Comparison of ENCODE assay signal across 21 cellular contexts in genomic region chrX:130094712-130095111, GRCh38. TPM values are rescaled to one million over a fixed set of nuclear protein-coding genes. Genes with fewer than 3 reads are reported as not detected.
DNase-seq lines count a peak whose midpoint lies in the region; ATAC-seq, FAIRE-seq and TF ChIP-seq lines count a peak whose summit lies in the region.
"Had no signal": no experiment of that assay in that cellular context is flagged by ENCODE, and none has a peak within 500 bp of the region (broad histone marks: within the 10 kb centered on the region; RNA-seq: fewer than 3 reads in every experiment).

No MANE protein-coding gene starts in this region.

- no peaks in the 10 kb centered on the region for H3K9me3 ChIP-seq in CD4-positive, CD25-positive, alpha-beta regulatory T cell (ENCODE audit: control insufficient read depth in 2 of 2, low read length in 2 of 2)
- no peaks in the 10 kb centered on the region for H3K9me3 ChIP-seq in OCI-LY1 (ENCODE audit: low read length)
- H3K9me3 ChIP-seq: body of pancreas, SJSA1 had no signal

- H3K9me2 ChIP-seq in OCI-LY1 (ENCODE audit: low read depth, low read length): no peaks in the 10 kb centered on the region

- no peaks in the 10 kb centered on the region for H3K36me3 ChIP-seq in CD4-positive, CD25-positive, alpha-beta regulatory T cell (ENCODE audit: control insufficient read depth, insufficient read depth, low read length)
- H3K36me3 ChIP-seq in OCI-LY1 (ENCODE audit: insufficient read depth, low read length): no peaks in the 10 kb centered on the region
- H3K36me3 ChIP-seq: SJSA1 had no signal

- POLR2A ChIA-PET in naive thymus-derived CD8-positive, alpha-beta T cell (lab: Charles Lee): interaction anchor here (0.7 to 4.7 kb wide), 7 partner anchors 9 to 71 kb away, joined by 3 to 33 read pairs (median 4); partner anchors contain the start of genes AIFM1 and ELF4

- no peak for ATAC-seq in CD4-positive, CD25-positive, alpha-beta regulatory T cell (ENCODE audit: low read depth in 2 of 2)
- no peak for ATAC-seq in naive thymus-derived CD8-positive, alpha-beta T cell
- no peak for ATAC-seq in HG02870 (IDR thresholded peaks at IDR 0.05; ENCODE audit: unreplicated experiment)
- ATAC-seq: activated naive CD4-positive, alpha-beta T cell treated with anti-CD3 and anti-CD28 coated beads, Interleukin-2, amount 50 U/mL, for 72 hours; body of pancreas; HepG2 had no signal

- H3K27ac Mint-ChIP-seq in CD4-positive, CD25-positive, alpha-beta regulatory T cell: peak overlapping the region in 2 of 3 donors; percentile 75 to 78
- peak overlapping the region in 9 of 10 donors; percentile 31 to 92 (median 78) for H3K27ac Mint-ChIP-seq in naive thymus-derived CD8-positive, alpha-beta T cell
- H3K27ac Mint-ChIP-seq: activated naive CD4-positive, alpha-beta T cell treated with anti-CD3 and anti-CD28 coated beads, Interleukin-2, amount 50 U/mL, for 72 hours; progenitor cell of endocrine pancreas had no signal

- H3K4me1 Mint-ChIP-seq in CD4-positive, CD25-positive, alpha-beta regulatory T cell: peaks cover 4 to 85% (median 34%) of the 10 kb centered on the region in 4 donors
- H3K4me1 Mint-ChIP-seq in naive thymus-derived CD8-positive, alpha-beta T cell: peaks cover 18 to 84% (median 62%) of the 10 kb centered on the region in 4 donors

- H3K79me2 ChIP-seq in OCI-LY1 (ENCODE audit: insufficient read depth, low read length): peaks cover 4% of the 10 kb centered on the region; the same call in 1 of the 2 replicates

- peaks cover 3% of the 10 kb centered on the region for H3K36me3 Mint-ChIP-seq in CD4-positive, CD25-positive, alpha-beta regulatory T cell
- no peaks in the 10 kb centered on the region for H3K36me3 Mint-ChIP-seq in naive thymus-derived CD8-positive, alpha-beta T cell
- H3K36me3 Mint-ChIP-seq: activated naive CD4-positive, alpha-beta T cell treated with anti-CD3 and anti-CD28 coated beads, Interleukin-2, amount 50 U/mL, for 72 hours had no signal

- peak overlapping the region; percentile 51 for H3K27ac ChIP-seq in CD4-positive, CD25-positive, alpha-beta regulatory T cell (ENCODE audit: insufficient read depth, low read length, poor library complexity, severe bottlenecking)
- H3K27ac ChIP-seq in OCI-LY1 (ENCODE audit: low read depth, low read length, poor library complexity, severe bottlenecking): peak overlapping the region; percentile 7
- H3K27ac ChIP-seq: body of pancreas, SJSA1 had no signal

- H3K27me3 Mint-ChIP-seq in CD4-positive, CD25-positive, alpha-beta regulatory T cell: no peaks in the 10 kb centered on the region
- no peaks in the 10 kb centered on the region for H3K27me3 Mint-ChIP-seq in naive thymus-derived CD8-positive, alpha-beta T cell
- H3K27me3 Mint-ChIP-seq: progenitor cell of endocrine pancreas had no signal

- H3K4me3 Mint-ChIP-seq in CD4-positive, CD25-positive, alpha-beta regulatory T cell: peak overlapping the region in 3 of 4 donors; percentile 12 to 50 (median 28)
- H3K4me3 Mint-ChIP-seq in naive thymus-derived CD8-positive, alpha-beta T cell: peak overlapping the region in 6 of 10 donors; percentile 18 to 63 (median 46)

- peak; percentile 69 for FAIRE-seq in GM12891 (lab: Jason Lieb, UNC)
- FAIRE-seq: colon, endometrium, HepG2, islet of Langerhans had no signal

- H2AFZ ChIP-seq in OCI-LY1 (ENCODE audit: low read length): no peak overlapping the region
- H2AFZ ChIP-seq: PC-9 had no signal

- H3F3A ChIP-seq in OCI-LY1 (ENCODE audit: insufficient read depth, low read length): no peaks in the 10 kb centered on the region

- TF ChIP-seq POLR2A in GM12891 (IDR thresholded peaks at IDR 0.05; ENCODE audit: low read depth, low read length): no peak

- TF ChIP-seq CTCF in OCI-LY1 (IDR thresholded peaks at IDR 0.05; ENCODE audit: low read length): no peak
- TF ChIP-seq CTCF in GM20000 (IDR thresholded peaks at IDR 0.05; ENCODE audit: extremely low read depth, missing control alignments): no peak

- H3K9me3 Mint-ChIP-seq in CD4-positive, CD25-positive, alpha-beta regulatory T cell: no peaks in the 10 kb centered on the region
- H3K9me3 Mint-ChIP-seq in naive thymus-derived CD8-positive, alpha-beta T cell: no peaks in the 10 kb centered on the region
- H3K9me3 Mint-ChIP-seq: activated naive CD4-positive, alpha-beta T cell treated with anti-CD3 and anti-CD28 coated beads, Interleukin-2, amount 50 U/mL, for 72 hours had no signal

- no peaks in the 10 kb centered on the region for H3K27me3 ChIP-seq in CD4-positive, CD25-positive, alpha-beta regulatory T cell (ENCODE audit: control insufficient read depth, insufficient read depth, low read length)
- H3K27me3 ChIP-seq in OCI-LY1 (ENCODE audit: insufficient read depth, low read length): no peaks in the 10 kb centered on the region
- H3K27me3 ChIP-seq: body of pancreas, SJSA1 had no signal

- peaks cover 82% of the 10 kb centered on the region for H3K4me1 ChIP-seq in CD4-positive, CD25-positive, alpha-beta regulatory T cell (ENCODE audit: control insufficient read depth, insufficient read depth, low read length, poor library complexity, severe bottlenecking)
- peaks cover 36% of the 10 kb centered on the region for H3K4me1 ChIP-seq in OCI-LY1 (ENCODE audit: insufficient read depth, low read length, severe bottlenecking)
- H3K4me1 ChIP-seq: body of pancreas had no signal

- no peak for DNase-seq in CD4-positive, CD25-positive, alpha-beta regulatory T cell
- DNase-seq in GM12891 (ENCODE audit: insufficient read length, low spot score) (no peak), SKM-1 (lab: John Stamatoyannopoulos, UW; ENCODE audit: unreplicated experiment) (no peak), GM20000 (ENCODE audit: low spot score) (no peak)
- no peak for DNase-seq in naive thymus-derived CD8-positive, alpha-beta T cell
- DNase-seq: AML-193, body of pancreas, GOT3, NCI-H187 treated with DMSO at 0.1 percent for 48 hours, NCI-H526 treated with DMSO at 0.1 percent for 48 hours, PC-9 had no signal

- no peaks in the 10 kb centered on the region for H4K20me1 ChIP-seq in OCI-LY1 (ENCODE audit: insufficient read depth, low read length)

- no peak overlapping the region for H3K4me2 ChIP-seq in OCI-LY1 (ENCODE audit: low read length)
- H3K4me2 ChIP-seq: PC-9 had no signal

- no peak overlapping the region for H3K4me3 ChIP-seq in CD4-positive, CD25-positive, alpha-beta regulatory T cell (ENCODE audit: low read depth, low read length)
- no peak overlapping the region for H3K4me3 ChIP-seq in OCI-LY1 (ENCODE audit: low read depth, low read length, poor library complexity, severe bottlenecking)
- H3K4me3 ChIP-seq: body of pancreas, lung, PC-9, SJSA1 had no signal

- no peak overlapping the region for H3K9ac ChIP-seq in OCI-LY1 (ENCODE audit: low read length)

TF ChIP-seq in GM12891, 5 proteins besides CTCF, POLR2A, EP300 and RAD21:
- no peak for TF ChIP-seq SPI1 (IDR thresholded peaks at IDR 0.05; ENCODE audit: low read depth, low read length)
- no peak for TF ChIP-seq POU2F2 (IDR thresholded peaks at IDR 0.05; ENCODE audit: low read depth, low read length)
- no peak for TF ChIP-seq PAX5 (IDR thresholded peaks at IDR 0.05; ENCODE audit: insufficient read depth, low read length, severe bottlenecking)
- TF ChIP-seq POLR2AphosphoS5 (IDR thresholded peaks at IDR 0.05; ENCODE audit: low read depth, low read length): no peak
- TF ChIP-seq TAF1 (IDR thresholded peaks at IDR 0.05; ENCODE audit: low read depth, low read length): no peak

RNA-seq across cellular contexts. Expression of gene ELF4, which starts 15.6 kb away (rescaled TPM):
- 46.7 TPM for total RNA-seq in CD4-positive, CD25-positive, alpha-beta regulatory T cell
- 10 to 100 TPM; 12.1 to 15.7 (median 14.0) TPM for polyA plus RNA-seq in CD4-positive, CD25-positive, alpha-beta regulatory T cell
- polyA plus RNA-seq in GM12891 (2012; ENCODE audit: low read depth, missing spikeins): 17.1 TPM
- total RNA-seq in naive thymus-derived CD8-positive, alpha-beta T cell: 10 to 100 TPM; 17.9 to 18.2 TPM
- 10 to 100 TPM in 1 of 3 donors, 1 to 10 TPM in 2; 7.7 to 10.9 (median 9.2) TPM for polyA plus RNA-seq in naive thymus-derived CD8-positive, alpha-beta T cell
